7 cellular contexts compared by ENCODE assay signal in genomic region chr3:113696658-113697191, GRCh38. TPM values are rescaled to one million over a fixed set of nuclear protein-coding genes. Genes with fewer than 3 reads are reported as not detected.
A peak's percentile ranks its signal among the peaks of the same experiment; 100 is the strongest.
DNase-seq lines count a peak whose midpoint lies in the region; ATAC-seq and TF ChIP-seq lines count a peak whose summit lies in the region.

No MANE protein-coding gene starts in this region.

- ATAC-seq in GM18505 (IDR thresholded peaks at IDR 0.05; ENCODE audit: unreplicated experiment) (peak; percentile 96), HG02973 (IDR thresholded peaks at IDR 0.05; ENCODE audit: unreplicated experiment) (peak; percentile 92)

- peak; percentile 17 for TF ChIP-seq POLR2A in GM18505 (IDR thresholded peaks at IDR 0.05; ENCODE audit: borderline replicate concordance, extremely low read depth, insufficient read depth, insufficient read length)

- H3K4me3 ChIP-seq in astrocyte of the spinal cord (ENCODE audit: low read depth, low read length): peak overlapping the region; percentile 88

- TF ChIP-seq CTCF in astrocyte of the spinal cord (IDR thresholded peaks at IDR 0.05; ENCODE audit: low read depth, low read length): peak; percentile 10

- DNase-seq in NCI-H1930 (lab: John Stamatoyannopoulos, UW) (peak; percentile 97 to 98), T1000 (lab: John Stamatoyannopoulos, UW) (peak; percentile 97), astrocyte of the spinal cord (ENCODE audit: low read depth, low spot score) (peak; percentile 100), hippocampal formation (lab: John Stamatoyannopoulos, UW) (peak; percentile 99 to 100), renal cortical epithelial cell (ENCODE audit: low read depth) (peak; percentile 98)

- in situ Hi-C loops in astrocyte of the spinal cord (cut with HindIII; ENCODE audit: low sequenced_read_pairs): no loop called here

RNA-seq across cellular contexts. Expression of gene USF3, which starts 0.3 kb away (rescaled TPM):
- total RNA-seq in renal cortical epithelial cell: 6.1 and 14.8 TPM in 2 replicates

RNA-seq across cellular contexts. Expression of gene NAA50, which starts 49.3 kb away (rescaled TPM):
- 139 and 217 TPM in 2 replicates for total RNA-seq in renal cortical epithelial cell

RNA-seq across cellular contexts. Expression of gene ATP6V1A, which starts 50.1 kb away (rescaled TPM):
- 118 and 132 TPM in 2 replicates for total RNA-seq in renal cortical epithelial cell

Comparison
In these comparisons a context has a peak if more than half of its experiments do, and no peak if none do; other contexts are left out.
1. Peak in every context shown above with its lines: DNase-seq, ATAC-seq and H3K4me3 ChIP-seq.